In the genomic region with DNA sequence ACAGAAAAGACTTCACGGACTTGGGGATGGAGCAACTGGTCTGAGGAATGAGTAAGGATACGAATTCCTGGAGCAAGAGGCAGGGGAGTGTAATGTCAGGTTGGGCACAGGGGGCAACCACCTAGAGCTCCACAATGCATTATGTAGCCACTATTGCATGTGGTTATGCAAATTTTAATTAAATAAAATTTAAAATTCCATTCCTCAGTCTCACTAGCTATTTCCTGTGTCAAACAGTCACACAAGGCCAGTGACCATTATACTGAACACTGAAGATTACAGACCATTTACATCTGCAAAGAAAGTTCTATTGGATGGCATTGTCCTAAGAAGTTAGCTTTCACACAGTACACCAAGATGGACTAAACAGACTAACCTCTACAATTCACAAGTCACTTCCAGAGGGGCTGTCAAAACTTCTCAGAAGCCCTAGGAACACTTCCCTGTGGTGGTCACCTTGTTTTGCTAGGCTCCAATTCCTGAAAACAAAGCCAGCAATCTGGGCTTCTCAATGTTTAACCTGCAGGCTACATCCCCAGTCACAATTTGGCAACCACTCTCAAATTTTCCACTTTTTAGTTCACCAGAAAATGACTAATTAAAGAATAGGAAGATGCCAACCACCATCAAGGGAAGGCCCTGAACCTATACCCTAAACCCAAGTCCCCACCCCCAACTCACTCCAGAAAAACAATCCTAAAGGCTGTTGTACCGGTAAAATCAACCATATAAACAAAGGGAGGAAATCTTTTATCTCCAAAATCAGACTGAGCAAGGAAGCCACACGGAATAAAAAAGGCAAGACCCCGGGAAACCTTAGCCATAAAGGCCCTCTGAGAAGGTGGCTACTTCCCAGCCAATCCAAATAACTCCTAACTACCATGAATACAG, we compare ENCODE assay signal across 2 cellular contexts.
A peak's percentile ranks its signal among the peaks of the same experiment; 100 is the strongest.
TF ChIP-seq lines count a peak whose summit lies in the region.

No MANE protein-coding gene starts in this region.

TF ChIP-seq in SK-N-SH, 30 proteins besides CTCF, POLR2A, EP300 and RAD21:
- TF ChIP-seq, protein P1, sequence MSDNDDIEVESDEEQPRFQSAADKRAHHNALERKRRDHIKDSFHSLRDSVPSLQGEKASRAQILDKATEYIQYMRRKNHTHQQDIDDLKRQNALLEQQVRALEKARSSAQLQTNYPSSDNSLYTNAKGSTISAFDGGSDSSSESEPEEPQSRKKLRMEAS (IDR thresholded peaks at IDR 0.05; ENCODE audit: low read depth): no peak
- TF ChIP-seq RFX5 (IDR thresholded peaks at IDR 0.05; ENCODE audit: low read length): no peak
- no peak for TF ChIP-seq MXI1 (IDR thresholded peaks at IDR 0.05; ENCODE audit: low read depth, low read length)
- TF ChIP-seq, protein P2, sequence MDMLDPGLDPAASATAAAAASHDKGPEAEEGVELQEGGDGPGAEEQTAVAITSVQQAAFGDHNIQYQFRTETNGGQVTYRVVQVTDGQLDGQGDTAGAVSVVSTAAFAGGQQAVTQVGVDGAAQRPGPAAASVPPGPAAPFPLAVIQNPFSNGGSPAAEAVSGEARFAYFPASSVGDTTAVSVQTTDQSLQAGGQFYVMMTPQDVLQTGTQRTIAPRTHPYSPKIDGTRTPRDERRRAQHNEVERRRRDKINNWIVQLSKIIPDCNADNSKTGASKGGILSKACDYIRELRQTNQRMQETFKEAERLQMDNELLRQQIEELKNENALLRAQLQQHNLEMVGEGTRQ (IDR thresholded peaks at IDR 0.05; ENCODE audit: borderline replicate concordance, low read depth, low read length): no peak
- no peak for TF ChIP-seq RCOR1 (IDR thresholded peaks at IDR 0.05; ENCODE audit: low read length)
- no peak for TF ChIP-seq JUND (IDR thresholded peaks at IDR 0.05)
- TF ChIP-seq ELF1 (IDR thresholded peaks at IDR 0.05): no peak
- TF ChIP-seq MEF2A (IDR thresholded peaks at IDR 0.05; ENCODE audit: borderline replicate concordance, low read depth): no peak
- no peak for TF ChIP-seq CHD2 (IDR thresholded peaks at IDR 0.05; ENCODE audit: low read length, partially characterized antibody)
- TF ChIP-seq FOXM1 (IDR thresholded peaks at IDR 0.05; ENCODE audit: low read depth): no peak
- TF ChIP-seq POLR2AphosphoS5 (IDR thresholded peaks at IDR 0.05; ENCODE audit: low read depth, low read length): no peak
- no peak for TF ChIP-seq NFIC (IDR thresholded peaks at IDR 0.05; ENCODE audit: borderline replicate concordance)
- no peak for TF ChIP-seq GABPA (IDR thresholded peaks at IDR 0.05; ENCODE audit: low read depth)
- TF ChIP-seq TEAD4 (IDR thresholded peaks at IDR 0.05; ENCODE audit: borderline replicate concordance, insufficient read depth): no peak
- no peak for TF ChIP-seq GATA2 (CRISPR knock-in tag; IDR thresholded peaks at IDR 0.05)

TF ChIP-seq in endothelial cell of umbilical vein, 7 proteins besides CTCF, POLR2A, EP300 and RAD21:
- TF ChIP-seq, protein P1 (IDR thresholded peaks at IDR 0.05; ENCODE audit: insufficient read depth, insufficient read length): no peak
- TF ChIP-seq GATA2 (IDR thresholded peaks at IDR 0.05; ENCODE audit: insufficient read depth, insufficient read length, low read depth, low read length) (peak; percentile 98), POLR2AphosphoS5 (IDR thresholded peaks at IDR 0.05; ENCODE audit: insufficient read depth, low read depth, low read length) (peak; percentile 59), FOS (IDR thresholded peaks at IDR 0.05; ENCODE audit: borderline replicate concordance, insufficient read depth, low read length) (peak; percentile 21), MYC (IDR thresholded peaks at IDR 0.05; ENCODE audit: low read depth, low read length) (no peak), JUN (IDR thresholded peaks at IDR 0.05; ENCODE audit: borderline replicate concordance, insufficient read depth, insufficient read length, low read depth) (no peak), EZH2 (IDR thresholded peaks at IDR 0.05; ENCODE audit: borderline replicate concordance, low read depth, low read length, severe bottlenecking) (no peak)
